Comparison of ENCODE assay signal across 8 cellular contexts in genomic region chr10:8245131-8246117, GRCh38.
DNase-seq lines count a peak whose midpoint lies in the region; ATAC-seq and TF ChIP-seq lines count a peak whose summit lies in the region.

No MANE protein-coding gene starts in this region.

- H3K4me1 Mint-ChIP-seq in MCF 10A (ENCODE audit: insufficient read depth, unreplicated experiment), result no peaks in the 10 kb centered on the region

- no peaks in the 10 kb centered on the region for H3K9me3 Mint-ChIP-seq in MCF 10A (ENCODE audit: unreplicated experiment)
- H3K9me3 Mint-ChIP-seq in activated naive CD4-positive, alpha-beta T cell treated with anti-CD3 and anti-CD28 coated beads, Interleukin-2, amount 50 U/mL, for 72 hours, result peaks cover 8 to 12% of the 10 kb centered on the region in 2 donors

- dilution Hi-C loops in mammary epithelial cell (cut with HindIII; ENCODE audit: low sequenced_read_pairs), result no loop called here

- no peak overlapping the region for H3K27ac Mint-ChIP-seq in MCF 10A (ENCODE audit: low read depth, unreplicated experiment)
- H3K27ac Mint-ChIP-seq in activated naive CD4-positive, alpha-beta T cell treated with anti-CD3 and anti-CD28 coated beads, Interleukin-2, amount 50 U/mL, for 72 hours, result peak overlapping the region; percentile 22 to 83

- POLR2A ChIA-PET in MCF 10A (lab: Yijun Ruan, JAX), result no interaction called here

- no peaks in the 10 kb centered on the region for H4K20me1 ChIP-seq in mammary epithelial cell (ENCODE audit: insufficient read depth, low read length)

- no peak overlapping the region for H3K4me2 ChIP-seq in mammary epithelial cell (ENCODE audit: insufficient read depth, low read depth, low read length)

- WGBS in mammary epithelial cell (ENCODE audit: low coverage, missing lambda C conversion rate), result 50% methylated on average over 10 of the region's 11 CpGs
- 23% methylated on average over 11 of the region's 11 CpGs for WGBS in thymus

- DNase-seq in mammary epithelial cell, result no peak
- DNase-seq in MCF 10A (ENCODE audit: unreplicated experiment), result no peak
- DNase-seq in activated naive CD4-positive, alpha-beta T cell treated with anti-CD3 and anti-CD28 coated beads, Interleukin-2, amount 50 U/mL, for 72 hours (ENCODE audit: low spot score in 2 of 2), result no peak
- no peak for DNase-seq in DMS 273 (lab: John Stamatoyannopoulos, UW; ENCODE audit: unreplicated experiment)
- DNase-seq in omental fat pad (ENCODE audit: low spot score), result no peak

- H3K9ac ChIP-seq in mammary epithelial cell (ENCODE audit: insufficient read depth, low read length), result no peak overlapping the region

- H3K9me3 ChIP-seq in mammary epithelial cell (replicated peaks; ENCODE audit: insufficient read depth, low read length) (no peaks in the 10 kb centered on the region), thymus (ENCODE audit: control insufficient read depth) (peaks cover 1% of the 10 kb centered on the region)

- H3K27ac ChIP-seq in mammary epithelial cell (ENCODE audit: insufficient read depth, low read depth, low read length), result no peak overlapping the region
- H3K27ac ChIP-seq in thymus (ENCODE audit: low read depth), result peak overlapping the region; percentile 81

- H3K27me3 Mint-ChIP-seq in MCF 10A (ENCODE audit: insufficient read depth, unreplicated experiment), result no peaks in the 10 kb centered on the region

- peaks cover 5% of the 10 kb centered on the region for H3K4me1 ChIP-seq in mammary epithelial cell (ENCODE audit: insufficient read depth, low read length)
- H3K4me1 ChIP-seq in thymus (ENCODE audit: control insufficient read depth, insufficient read depth, low read length), result peaks cover 22% of the 10 kb centered on the region

- H3K4me3 Mint-ChIP-seq in MCF 10A (ENCODE audit: unreplicated experiment), result no peak overlapping the region

- no peaks in the 10 kb centered on the region for H3K79me2 ChIP-seq in mammary epithelial cell (ENCODE audit: insufficient read depth, low read length)

- no peaks in the 10 kb centered on the region for H3K36me3 ChIP-seq in mammary epithelial cell (ENCODE audit: insufficient read depth, low read length)
- H3K36me3 ChIP-seq in thymus (ENCODE audit: control insufficient read depth, insufficient read depth), result no peaks in the 10 kb centered on the region

- H3K27me3 ChIP-seq in mammary epithelial cell (ENCODE audit: insufficient read depth, low read length) (no peaks in the 10 kb centered on the region), thymus (ENCODE audit: control insufficient read depth, insufficient read depth) (no peaks in the 10 kb centered on the region)

- in situ Hi-C loops in mammary epithelial cell (cut with MboI; ENCODE audit: low sequenced_read_pairs in 2 of 2), result no loop called here

- H2AFZ ChIP-seq in mammary epithelial cell (ENCODE audit: low read depth, low read length), result peak overlapping the region; percentile 79

- BruUV-seq in mammary epithelial cell (replicated peaks; lab: Mats Ljungman, UMichigan) (no TSS peak), MCF 10A (replicated peaks; lab: Mats Ljungman, UMichigan) (no TSS peak)

- no peak for TF ChIP-seq CTCF in mammary epithelial cell (conservative IDR thresholded peaks at IDR 0.05 in 1 of 2, IDR thresholded peaks at IDR 0.05 in 1 of 2; ENCODE audit: extremely low read depth in 1 of 2, insufficient read depth in 1 of 2, low read depth in 1 of 2, low read length in 2 of 2)
- no peak for TF ChIP-seq CTCF in MCF 10A (IDR thresholded peaks at IDR 0.05; ENCODE audit: unreplicated experiment)
- no peak for TF ChIP-seq CTCF in omental fat pad (IDR thresholded peaks at IDR 0.05)

- CTCF ChIA-PET in mammary epithelial cell (lab: Charles Lee; ENCODE audit: low non-redundant PET) (no interaction called here), MCF 10A (lab: Yijun Ruan, JAX) (no interaction called here)

- peak; percentile 79 for ATAC-seq in HG03378 (IDR thresholded peaks at IDR 0.05; ENCODE audit: unreplicated experiment)
- ATAC-seq in activated naive CD4-positive, alpha-beta T cell treated with anti-CD3 and anti-CD28 coated beads, Interleukin-2, amount 50 U/mL, for 72 hours, result peak in 1 of 2 donors; percentile 40
- ATAC-seq in omental fat pad (ENCODE audit: low FRiP score), result no peak
- ATAC-seq in GM19035 (IDR thresholded peaks at IDR 0.05; ENCODE audit: unreplicated experiment), result no peak

- H3K4me3 ChIP-seq in mammary epithelial cell (replicated peaks in 1 of 3; ENCODE audit: insufficient read depth in 1 of 3, low read depth in 2 of 3, low read length in 3 of 3), result no peak overlapping the region
- H3K4me3 ChIP-seq in thymus (ENCODE audit: low read length), result no peak overlapping the region

- intact Hi-C loops in mammary epithelial cell (cut with micrococcal nuclease) (no loop called here), MCF 10A (cut with micrococcal nuclease) (no loop called here)

- no peaks in the 10 kb centered on the region for H3K36me3 Mint-ChIP-seq in MCF 10A (ENCODE audit: insufficient read depth, unreplicated experiment)
- H3K36me3 Mint-ChIP-seq in activated naive CD4-positive, alpha-beta T cell treated with anti-CD3 and anti-CD28 coated beads, Interleukin-2, amount 50 U/mL, for 72 hours, result peaks cover 13 to 20% of the 10 kb centered on the region in 2 donors
